In genomic region chr18:21109936-21110666, GRCh38 we compare ENCODE assay signal across 8 cellular contexts. TPM values are rescaled to one million over a fixed set of nuclear protein-coding genes. Genes with fewer than 3 reads are reported as not detected.
A peak's percentile ranks its signal among the peaks of the same experiment; 100 is the strongest.
DNase-seq lines count a peak whose midpoint lies in the region; ATAC-seq and TF ChIP-seq lines count a peak whose summit lies in the region.

No MANE protein-coding gene starts in this region.

- H3K27ac ChIP-seq in PC-9: 0 out of 2 replicates have a peak overlapping the region, but pooled peaks have one; percentile 13
- H3K27ac ChIP-seq in fibroblast of lung (ENCODE audit: insufficient read depth, low read length): peak overlapping the region; percentile 99
- H3K27ac ChIP-seq in RWPE1: no peak overlapping the region

- H3K9ac ChIP-seq in fibroblast of lung (ENCODE audit: insufficient read depth, low read length): peak overlapping the region; percentile 99
- H3K9ac ChIP-seq in skeletal muscle satellite cell (ENCODE audit: low read depth, low read length): peak overlapping the region; percentile 99

- BruUV-seq in PC-9 (replicated peaks; lab: Mats Ljungman, UMichigan): no TSS peak

- no peak for DNase-seq in PC-9
- DNase-seq in fibroblast of lung (ENCODE audit: low read depth in 2 of 2): peak in 1 of 2 donors; percentile 22
- no peak for DNase-seq in hippocampal formation (lab: John Stamatoyannopoulos, UW)
- no peak for DNase-seq in RWPE1 (ENCODE audit: low spot score)
- no peak for DNase-seq in H4 (ENCODE audit: low spot score)

- H3K4me1 ChIP-seq in PC-9 (replicated peaks; ENCODE audit: insufficient read depth) (peaks cover 27% of the 10 kb centered on the region), fibroblast of lung (ENCODE audit: control insufficient read depth, extremely low read depth, insufficient read depth, low read length) (peaks cover 5% of the 10 kb centered on the region), skeletal muscle satellite cell (ENCODE audit: control insufficient read depth, insufficient read depth, low read length) (peaks cover 17% of the 10 kb centered on the region)

- CTCF ChIA-PET in PC-9 (lab: Charles Lee): no interaction called here
- CTCF ChIA-PET in RWPE1 (lab: Yijun Ruan, JAX): no interaction called here

- no peaks in the 10 kb centered on the region for H3K27me3 ChIP-seq in PC-9 (ENCODE audit: insufficient read depth, low read depth)
- H3K27me3 ChIP-seq in fibroblast of lung (ENCODE audit: control insufficient read depth, insufficient read depth, low read length): no peaks in the 10 kb centered on the region
- no peaks in the 10 kb centered on the region for H3K27me3 ChIP-seq in skeletal muscle satellite cell (ENCODE audit: control insufficient read depth, insufficient read depth, low read length)

- peak overlapping the region; percentile 95 for H3K4me2 ChIP-seq in PC-9
- peak overlapping the region; percentile 69 for H3K4me2 ChIP-seq in fibroblast of lung (ENCODE audit: extremely low read depth, insufficient read depth, low read length)
- H3K4me2 ChIP-seq in skeletal muscle satellite cell (ENCODE audit: low read length): peak overlapping the region; percentile 86

- peak overlapping the region; percentile 95; the same call in 1 of the 2 replicates for H2AFZ ChIP-seq in PC-9
- no peak overlapping the region for H2AFZ ChIP-seq in fibroblast of lung (ENCODE audit: low read length)

- TF ChIP-seq CTCF in PC-9 (conservative IDR thresholded peaks at IDR 0.05) (no peak), fibroblast of lung (conservative IDR thresholded peaks at IDR 0.05 in 1 of 2, IDR thresholded peaks at IDR 0.05 in 1 of 2; ENCODE audit: low read depth in 1 of 2, low read length in 2 of 2) (no peak), RWPE1 (conservative IDR thresholded peaks at IDR 0.05; ENCODE audit: low read depth) (no peak)

- POLR2A ChIA-PET in PC-9 (lab: Charles Lee; ENCODE audit: unreplicated experiment): no interaction called here
- POLR2A ChIA-PET in RWPE1 (lab: Yijun Ruan, JAX; ENCODE audit: low non-redundant PET): no interaction called here

- H4K20me1 ChIP-seq in PC-9 (ENCODE audit: insufficient read depth) (peaks cover 14% of the 10 kb centered on the region), fibroblast of lung (ENCODE audit: control insufficient read depth, extremely low read depth, insufficient read depth, low read length) (no peaks in the 10 kb centered on the region)

- H3K9me2 ChIP-seq in PC-9 (ENCODE audit: insufficient read depth): no peaks in the 10 kb centered on the region

- H3F3A ChIP-seq in PC-9 (ENCODE audit: insufficient read depth, low read depth): no peaks in the 10 kb centered on the region

- H3K79me2 ChIP-seq in PC-9 (ENCODE audit: low read depth) (peaks cover 64% of the 10 kb centered on the region), fibroblast of lung (ENCODE audit: control insufficient read depth, insufficient read depth, low read length) (peaks cover 64% of the 10 kb centered on the region)

- H3K9me3 ChIP-seq in PC-9 (ENCODE audit: insufficient read depth, low read depth) (no peaks in the 10 kb centered on the region), fibroblast of lung (ENCODE audit: control insufficient read depth, insufficient read depth, low read depth, low read length) (no peaks in the 10 kb centered on the region), skeletal muscle satellite cell (replicated peaks; ENCODE audit: low read length) (no peaks in the 10 kb centered on the region)

- H3K4me3 ChIP-seq in PC-9 (peak overlapping the region; percentile 90), fibroblast of lung (replicated peaks in 1 of 4; ENCODE audit: control extremely low read depth in 1 of 4, insufficient read depth in 1 of 4, low read depth in 3 of 4, low read length in 4 of 4) (peak overlapping the region; percentile 91 to 100 (median 97)), skeletal muscle satellite cell (ENCODE audit: low read length) (peak overlapping the region; percentile 100)

- intact Hi-C loops in PC-9 (cut with micrococcal nuclease; ENCODE audit: unreplicated experiment): loop anchor here (5.0 kb wide), 1 partner anchor 33 kb away; no protein-coding TSS in a partner anchor

- H3K36me3 ChIP-seq in PC-9 (ENCODE audit: low read depth) (no peaks in the 10 kb centered on the region), fibroblast of lung (ENCODE audit: control insufficient read depth, insufficient read depth, low read length) (no peaks in the 10 kb centered on the region), skeletal muscle satellite cell (ENCODE audit: insufficient read depth, low read length) (peaks cover 6% of the 10 kb centered on the region)

- ATAC-seq in GM19452 (IDR thresholded peaks at IDR 0.05; ENCODE audit: unreplicated experiment) (peak; percentile 2), HG02763 (IDR thresholded peaks at IDR 0.05; ENCODE audit: unreplicated experiment) (no peak)

RNA-seq across cellular contexts. Expression of gene ROCK1, which starts 1.5 kb away (rescaled TPM):
- total RNA-seq in PC-9 (2021) (17.7 and 26.8 TPM in 2 replicates), fibroblast of lung (39.5 and 55.2 TPM in 2 replicates)
- 25.4 and 33.2 TPM in 2 replicates for polyA plus RNA-seq in fibroblast of lung
- 31.2 and 40.5 TPM in 2 replicates for polyA plus RNA-seq in fibroblast of lung (2012)
- 2.2 and 2.6 TPM in 2 replicates for polyA minus RNA-seq in fibroblast of lung (ENCODE audit: low replicate concordance)
- total RNA-seq in skeletal muscle satellite cell (2012; rRNA removed): 26.1 and 27.5 TPM in 2 replicates
- total RNA-seq in H4 (2014; rRNA removed; shearing (Covaris generic)): 14.4 and 14.9 TPM in 2 replicates
